ENCODE assay signal across 2 cellular contexts in genomic region chr3:179671709-179672337, GRCh38.
TF ChIP-seq lines count a peak whose summit lies in the region.

No MANE protein-coding gene starts in this region.

TF ChIP-seq in PFSK-1, 5 proteins besides CTCF, POLR2A, EP300 and RAD21 (continued from another document):
- TF ChIP-seq, protein P1, sequence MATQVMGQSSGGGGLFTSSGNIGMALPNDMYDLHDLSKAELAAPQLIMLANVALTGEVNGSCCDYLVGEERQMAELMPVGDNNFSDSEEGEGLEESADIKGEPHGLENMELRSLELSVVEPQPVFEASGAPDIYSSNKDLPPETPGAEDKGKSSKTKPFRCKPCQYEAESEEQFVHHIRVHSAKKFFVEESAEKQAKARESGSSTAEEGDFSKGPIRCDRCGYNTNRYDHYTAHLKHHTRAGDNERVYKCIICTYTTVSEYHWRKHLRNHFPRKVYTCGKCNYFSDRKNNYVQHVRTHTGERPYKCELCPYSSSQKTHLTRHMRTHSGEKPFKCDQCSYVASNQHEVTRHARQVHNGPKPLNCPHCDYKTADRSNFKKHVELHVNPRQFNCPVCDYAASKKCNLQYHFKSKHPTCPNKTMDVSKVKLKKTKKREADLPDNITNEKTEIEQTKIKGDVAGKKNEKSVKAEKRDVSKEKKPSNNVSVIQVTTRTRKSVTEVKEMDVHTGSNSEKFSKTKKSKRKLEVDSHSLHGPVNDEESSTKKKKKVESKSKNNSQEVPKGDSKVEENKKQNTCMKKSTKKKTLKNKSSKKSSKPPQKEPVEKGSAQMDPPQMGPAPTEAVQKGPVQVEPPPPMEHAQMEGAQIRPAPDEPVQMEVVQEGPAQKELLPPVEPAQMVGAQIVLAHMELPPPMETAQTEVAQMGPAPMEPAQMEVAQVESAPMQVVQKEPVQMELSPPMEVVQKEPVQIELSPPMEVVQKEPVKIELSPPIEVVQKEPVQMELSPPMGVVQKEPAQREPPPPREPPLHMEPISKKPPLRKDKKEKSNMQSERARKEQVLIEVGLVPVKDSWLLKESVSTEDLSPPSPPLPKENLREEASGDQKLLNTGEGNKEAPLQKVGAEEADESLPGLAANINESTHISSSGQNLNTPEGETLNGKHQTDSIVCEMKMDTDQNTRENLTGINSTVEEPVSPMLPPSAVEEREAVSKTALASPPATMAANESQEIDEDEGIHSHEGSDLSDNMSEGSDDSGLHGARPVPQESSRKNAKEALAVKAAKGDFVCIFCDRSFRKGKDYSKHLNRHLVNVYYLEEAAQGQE (IDR thresholded peaks at IDR 0.05; ENCODE audit: insufficient read depth in 1 of 2, low read depth in 2 of 2, low read length in 2 of 2): no peak
- TF ChIP-seq SIN3A (IDR thresholded peaks at IDR 0.05; ENCODE audit: borderline replicate concordance, insufficient read depth, low read length) (0 out of 2 replicates have a peak, but pooled peaks have one; percentile 25), POLR2AphosphoS5 (IDR thresholded peaks at IDR 0.05; ENCODE audit: low read depth, low read length) (no peak)

TF ChIP-seq in HepG2, 621 proteins besides CTCF, POLR2A, EP300 and RAD21 (continued from another document):
- TF ChIP-seq, protein P2, sequence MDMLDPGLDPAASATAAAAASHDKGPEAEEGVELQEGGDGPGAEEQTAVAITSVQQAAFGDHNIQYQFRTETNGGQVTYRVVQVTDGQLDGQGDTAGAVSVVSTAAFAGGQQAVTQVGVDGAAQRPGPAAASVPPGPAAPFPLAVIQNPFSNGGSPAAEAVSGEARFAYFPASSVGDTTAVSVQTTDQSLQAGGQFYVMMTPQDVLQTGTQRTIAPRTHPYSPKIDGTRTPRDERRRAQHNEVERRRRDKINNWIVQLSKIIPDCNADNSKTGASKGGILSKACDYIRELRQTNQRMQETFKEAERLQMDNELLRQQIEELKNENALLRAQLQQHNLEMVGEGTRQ (IDR thresholded peaks at IDR 0.05; ENCODE audit: low read depth, low read length): no peak
- TF ChIP-seq, protein P2 (CRISPR knock-in tag; IDR thresholded peaks at IDR 0.05; ENCODE audit: borderline replicate concordance): no peak
- TF ChIP-seq SOX6 (IDR thresholded peaks at IDR 0.05) (no peak), SOX6 (CRISPR knock-in tag; IDR thresholded peaks at IDR 0.05) (no peak), PHF21A (CRISPR knock-in tag; IDR thresholded peaks at IDR 0.05) (no peak)
